Comparison of ENCODE assay signal across 25 cellular contexts in genomic region chr9:4196886-4197285, GRCh38.
DNase-seq lines count a peak whose midpoint lies in the region; FAIRE-seq and TF ChIP-seq lines count a peak whose summit lies in the region.
"Had no signal": no experiment of that assay in that cellular context is flagged by ENCODE, and none has a peak within 500 bp of the region (broad histone marks: within the 10 kb centered on the region; RNA-seq: fewer than 3 reads in every experiment).

No MANE protein-coding gene starts in this region.

- H3K79me2 ChIP-seq in astrocyte (ENCODE audit: insufficient read depth, low read length): peaks cover 90% of the 10 kb centered on the region

- H3K9ac ChIP-seq in astrocyte (ENCODE audit: low read length) (no peak overlapping the region), subcutaneous abdominal adipose tissue (ENCODE audit: low read length in 5 of 5) (no peak overlapping the region)
- H3K9ac ChIP-seq: GM23248 had no signal

- H3K27me3 ChIP-seq in breast epithelium: no peaks in the 10 kb centered on the region
- H3K27me3 ChIP-seq in astrocyte (ENCODE audit: insufficient read depth, low read length): no peaks in the 10 kb centered on the region
- no peaks in the 10 kb centered on the region for H3K27me3 ChIP-seq in subcutaneous abdominal adipose tissue (ENCODE audit: control insufficient read depth in 5 of 5, insufficient read depth in 4 of 5, low read length in 5 of 5)
- H3K27me3 ChIP-seq: esophagus squamous epithelium, pancreas, upper lobe of right lung had no signal

- FAIRE-seq in astrocyte (lab: Jason Lieb, UNC): no peak
- FAIRE-seq: A204.1, pancreas had no signal

- DNase-seq in MCF 10A (ENCODE audit: unreplicated experiment) (peak; percentile 13), breast epithelium (ENCODE audit: low spot score in 2 of 2) (no peak), astrocyte (ENCODE audit: low read depth) (peak; percentile 20), fibroblast of gingiva (ENCODE audit: low read depth) (peak; percentile 22), SW 1271 (lab: John Stamatoyannopoulos, UW) (no peak), activated gamma-delta T cell (lab: John Stamatoyannopoulos, UW) (no peak), NCI-H2196 (lab: John Stamatoyannopoulos, UW; ENCODE audit: unreplicated experiment) (no peak)
- DNase-seq: activated naive CD4-positive, alpha-beta T cell; activated T-cell treated with anti-CD3 and anti-CD28 coated beads, Interleukin-2, amount 50 U/mL, for 1 hour; DMS79 treated with DMSO at 0.1 percent for 48 hours; effector CD4-positive, alpha-beta T cell; esophagus squamous epithelium; left colon; naive thymus-derived CD8-positive, alpha-beta T cell; NCI-H1436; pancreas; right cardiac atrium; SHP77 treated with DMSO at 0.1 percent for 48 hours; stimulated activated CD8-positive, alpha-beta memory T cell treated with anti-CD3 and anti-CD28 coated beads, Interleukin-4, amount 100 ng/mL, for 48 hours; upper lobe of right lung had no signal

- TF ChIP-seq POLR2A in breast epithelium (IDR thresholded peaks at IDR 0.05): no peak

- POLR2A ChIA-PET in MCF 10A (lab: Yijun Ruan, JAX): no interaction called here

- H3K27ac ChIP-seq in breast epithelium: no peak overlapping the region
- H3K27ac ChIP-seq in astrocyte (ENCODE audit: low read depth, low read length): peak overlapping the region; percentile 50
- no peak overlapping the region for H3K27ac ChIP-seq in subcutaneous abdominal adipose tissue (ENCODE audit: low read depth, low read length)
- H3K27ac ChIP-seq: esophagus squamous epithelium, GM23248, pancreas, upper lobe of right lung had no signal

- H3K4me1 Mint-ChIP-seq in MCF 10A (ENCODE audit: insufficient read depth, unreplicated experiment) (no peaks in the 10 kb centered on the region), astrocyte (ENCODE audit: low read depth, unreplicated experiment) (peaks cover 30% of the 10 kb centered on the region)
- H3K4me1 Mint-ChIP-seq: B cell; central memory CD8-positive, alpha-beta T cell had no signal

- H3K27me3 Mint-ChIP-seq in MCF 10A (ENCODE audit: insufficient read depth, unreplicated experiment) (no peaks in the 10 kb centered on the region), astrocyte (ENCODE audit: low read depth, unreplicated experiment) (no peaks in the 10 kb centered on the region)

- H3K4me3 Mint-ChIP-seq in MCF 10A (ENCODE audit: unreplicated experiment): no peak overlapping the region
- H3K4me3 Mint-ChIP-seq in astrocyte (ENCODE audit: unreplicated experiment): peak overlapping the region; percentile 27
- H3K4me3 Mint-ChIP-seq: B cell; central memory CD8-positive, alpha-beta T cell; naive thymus-derived CD8-positive, alpha-beta T cell had no signal

- H3K36me3 ChIP-seq in breast epithelium (no peaks in the 10 kb centered on the region), astrocyte (ENCODE audit: insufficient read depth, low read length) (no peaks in the 10 kb centered on the region), subcutaneous abdominal adipose tissue (ENCODE audit: control insufficient read depth in 5 of 5, insufficient read depth in 5 of 5, low read length in 5 of 5) (no peaks in the 10 kb centered on the region)
- H3K36me3 ChIP-seq: pancreas, upper lobe of right lung had no signal

- H3K36me3 Mint-ChIP-seq in MCF 10A (ENCODE audit: insufficient read depth, unreplicated experiment): no peaks in the 10 kb centered on the region
- peaks cover 42% of the 10 kb centered on the region for H3K36me3 Mint-ChIP-seq in astrocyte (ENCODE audit: low read depth, unreplicated experiment)

- no peak overlapping the region for H2AFZ ChIP-seq in astrocyte (ENCODE audit: low read depth, low read length)
- H2AFZ ChIP-seq: GM23248 had no signal

- H3K27ac Mint-ChIP-seq in MCF 10A (ENCODE audit: low read depth, unreplicated experiment) (no peak overlapping the region), astrocyte (ENCODE audit: unreplicated experiment) (peak overlapping the region; percentile 86)
- H3K27ac Mint-ChIP-seq: B cell had no signal

- H4K20me1 ChIP-seq in astrocyte (ENCODE audit: insufficient read depth, low read length): peaks cover 40% of the 10 kb centered on the region

- no peak overlapping the region for H3K4me2 ChIP-seq in astrocyte (ENCODE audit: low read length)

- TF ChIP-seq CTCF in MCF 10A (IDR thresholded peaks at IDR 0.05; ENCODE audit: unreplicated experiment) (no peak), breast epithelium (IDR thresholded peaks at IDR 0.05) (no peak), astrocyte (IDR thresholded peaks at IDR 0.05; ENCODE audit: insufficient read depth, low read depth, low read length) (no peak)

- H3K9me3 Mint-ChIP-seq in MCF 10A (ENCODE audit: unreplicated experiment): peaks cover 5% of the 10 kb centered on the region
- peaks cover 41% of the 10 kb centered on the region for H3K9me3 Mint-ChIP-seq in astrocyte (ENCODE audit: unreplicated experiment)

- H3K9me3 ChIP-seq in breast epithelium (peaks cover 37 to 47% of the 10 kb centered on the region in 2 donors), astrocyte (ENCODE audit: insufficient read depth, low read depth, low read length) (peaks cover 12% of the 10 kb centered on the region), subcutaneous abdominal adipose tissue (ENCODE audit: control insufficient read depth in 5 of 5, low read length in 5 of 5) (peaks cover 3 to 20% (median 14%) of the 10 kb centered on the region in 5 donors)

- CTCF ChIA-PET in MCF 10A (lab: Yijun Ruan, JAX): interaction anchor here (1.0 to 1.3 kb wide), 3 partner anchors 79 to 130 kb away, joined by 3 read pairs; no protein-coding TSS in a partner anchor

- no peak overlapping the region for H3K4me3 ChIP-seq in breast epithelium
- no peak overlapping the region for H3K4me3 ChIP-seq in astrocyte (ENCODE audit: insufficient read depth, low read depth, low read length)
- H3K4me3 ChIP-seq in subcutaneous abdominal adipose tissue (ENCODE audit: low read depth in 1 of 5, low read length in 5 of 5): peak overlapping the region in 3 of 5 donors; percentile 9 to 17 (median 14)
- H3K4me3 ChIP-seq: esophagus squamous epithelium, GM23248, pancreas, upper lobe of right lung had no signal

- no TSS peak for BruUV-seq in MCF 10A (replicated peaks; lab: Mats Ljungman, UMichigan)

- intact Hi-C loops in MCF 10A (cut with micrococcal nuclease) (loop anchor here (1.0 kb wide), 1 partner anchor 120 kb away; no protein-coding TSS in a partner anchor), breast epithelium (cut with DNase I; ENCODE audit: low total_unique reads) (no loop called here)

- H3K4me1 ChIP-seq in breast epithelium (no peaks in the 10 kb centered on the region), astrocyte (ENCODE audit: insufficient read depth, low read length) (no peaks in the 10 kb centered on the region), subcutaneous abdominal adipose tissue (ENCODE audit: control insufficient read depth in 5 of 5, insufficient read depth in 5 of 5, low read length in 5 of 5) (no peaks in the 10 kb centered on the region)
- H3K4me1 ChIP-seq: esophagus squamous epithelium, pancreas, upper lobe of right lung had no signal

Comparison
In these comparisons a context has a peak if more than half of its experiments do, and no peak if none do; other contexts are left out.
1. DNase-seq: peak in MCF 10A (single experiment), astrocyte (single experiment) and fibroblast of gingiva (single experiment); none in breast epithelium (0 of 2), SW 1271 (0 of 2), activated gamma-delta T cell (single experiment) and NCI-H2196 (single experiment).
2. H3K4me3 ChIP-seq: peak in subcutaneous abdominal adipose tissue (3 of 5); none in breast epithelium (0 of 3) and astrocyte (single experiment).